In genomic region chr12:12726543-12727093, GRCh38 we compare ENCODE assay signal across 8 cellular contexts. TPM values are rescaled to one million over a fixed set of nuclear protein-coding genes. Genes with fewer than 3 reads are reported as not detected.
A peak's percentile ranks its signal among the peaks of the same experiment; 100 is the strongest.
DNase-seq lines count a peak whose midpoint lies in the region; ATAC-seq, FAIRE-seq and TF ChIP-seq lines count a peak whose summit lies in the region.

No MANE protein-coding gene starts in this region.

- intact Hi-C loops in HepG2 (cut with micrococcal nuclease; ENCODE audit: unreplicated experiment) = no loop called here
- intact Hi-C loops in tibial artery (cut with DNase I; ENCODE audit: low total_unique reads) = loop anchor here (10.0 kb wide), 1 partner anchor 168 kb away; the partner anchor contains the start of gene GPRC5A

- CTCF ChIA-PET in HepG2 (lab: Yijun Ruan, JAX; ENCODE audit: low intra/inter-chr PET ratio, low total read pairs) = no interaction called here

- TSS peak; percentile 54 for BruUV-seq in HepG2 (replicated peaks; lab: Mats Ljungman, UMichigan)

- H3K9me3 ChIP-seq in Loucy (ENCODE audit: insufficient read depth, low read depth, low read length) (no peaks in the 10 kb centered on the region), HepG2 (ENCODE audit: low read length) (no peaks in the 10 kb centered on the region), tibial artery (no peaks in the 10 kb centered on the region)

- FAIRE-seq in HepG2 (lab: Jason Lieb, UNC) = peak; percentile 21

- H3K9ac ChIP-seq in Loucy (ENCODE audit: low read depth, low read length, poor library complexity, severe bottlenecking) (peak overlapping the region; percentile 98), HepG2 (ENCODE audit: insufficient read depth, low read depth, low read length) (peak overlapping the region; percentile 92)

- H3F3A ChIP-seq in Loucy (ENCODE audit: low read depth) = peaks cover 8% of the 10 kb centered on the region; the same call in 1 of the 2 replicates

- TF ChIP-seq POLR2A in HepG2 (IDR thresholded peaks at IDR 0.05; ENCODE audit: insufficient read depth in 1 of 2, low read depth in 2 of 2, low read length in 2 of 2) = no peak

- in situ Hi-C loops in astrocyte of the cerebellum (cut with HindIII; ENCODE audit: low sequenced_read_pairs) = no loop called here
- in situ Hi-C loops in HepG2 (cut with HindIII; ENCODE audit: extremely low pct_ligation_motif_present, low pct_unique_long_range_greater_than_20kb) = no loop called here

- peaks cover 3% of the 10 kb centered on the region for H3K36me3 ChIP-seq in Loucy (ENCODE audit: insufficient read depth, low read length)
- H3K36me3 ChIP-seq in HepG2 (replicated peaks in 1 of 2; ENCODE audit: control insufficient read depth in 1 of 2, insufficient read depth in 2 of 2, low read length in 2 of 2) = 0 out of 5 replicates have a peak, but pooled peaks cover 0 to 4% of the 10 kb centered on the region in 2 experiments
- peaks cover 0 to 6% (median 5%) of the 10 kb centered on the region in 3 donors for H3K36me3 ChIP-seq in tibial artery

- H3K4me1 ChIP-seq in Loucy (ENCODE audit: insufficient read depth, low read length, poor library complexity, severe bottlenecking) (peaks cover 32% of the 10 kb centered on the region), HepG2 (ENCODE audit: insufficient read depth, low read length) (peaks cover 35% of the 10 kb centered on the region), tibial artery (peaks cover 0 to 23% (median 8%) of the 10 kb centered on the region in 4 donors)

- H3K27ac ChIP-seq in HepG2 (ENCODE audit: extremely low read length, insufficient read depth, low read length) (peak overlapping the region; percentile 98), tibial artery (peak overlapping the region; percentile 99 to 100)

- no peak for ATAC-seq in HepG2

- WGBS in HepG2 (ENCODE audit: low lambda C conversion rate) = 31% methylated on average over 6 of the region's 6 CpGs

- H3K4me2 ChIP-seq in Loucy (ENCODE audit: low read depth, low read length, poor library complexity, severe bottlenecking) = peak overlapping the region; percentile 97
- peak overlapping the region; percentile 79 for H3K4me2 ChIP-seq in HepG2 (ENCODE audit: low read depth, low read length)

- no peak overlapping the region for H2AFZ ChIP-seq in Loucy (ENCODE audit: low read length)
- no peak overlapping the region for H2AFZ ChIP-seq in HepG2 (ENCODE audit: low read length)

- no peak for TF ChIP-seq RAD21 in HepG2 (CRISPR knock-in tag; IDR thresholded peaks at IDR 0.05)

- POLR2A ChIA-PET in HepG2 (lab: Yijun Ruan, JAX) = interaction anchor here (1.0 kb wide), 1 partner anchor 10 kb away, joined by 3 read pairs; the partner anchor contains the start of gene CDKN1B

- H4K20me1 ChIP-seq in Loucy (ENCODE audit: insufficient read depth, low read length, poor library complexity, severe bottlenecking) (peaks cover 4% of the 10 kb centered on the region), HepG2 (ENCODE audit: insufficient read depth, low read length) (no peaks in the 10 kb centered on the region)

- H3K9me2 ChIP-seq in Loucy (replicated peaks; ENCODE audit: low read depth, low read length) = no peaks in the 10 kb centered on the region

- peak; percentile 71 for DNase-seq in GM04503 (ENCODE audit: low read depth)
- DNase-seq in astrocyte of the cerebellum (ENCODE audit: low read depth) = no peak
- no peak for DNase-seq in HepG2 (ENCODE audit: low spot score)
- peak in 1 of 2 donors; percentile 33 for DNase-seq in tibial artery
- DNase-seq in ureter (ENCODE audit: low spot score) = no peak
- no peak for DNase-seq in iPS-NIHi11 (ENCODE audit: low spot score)
- no peak for DNase-seq in hypothalamus (lab: John Stamatoyannopoulos, UW)

- TF ChIP-seq CTCF in Loucy (conservative IDR thresholded peaks at IDR 0.05; ENCODE audit: low read length) (no peak), astrocyte of the cerebellum (IDR thresholded peaks at IDR 0.05; ENCODE audit: low read depth, low read length, missing control alignments) (no peak), HepG2 (CRISPR knock-in tag; IDR thresholded peaks at IDR 0.05) (no peak), tibial artery (IDR thresholded peaks at IDR 0.05) (no peak)

- H3K4me3 ChIP-seq in Loucy (ENCODE audit: low read length, poor library complexity, severe bottlenecking) (peak overlapping the region; percentile 99), astrocyte of the cerebellum (ENCODE audit: low read depth, low read length) (peak overlapping the region; percentile 66), HepG2 (replicated peaks in 1 of 3; ENCODE audit: insufficient read depth in 1 of 3, low read depth in 2 of 3, low read length in 3 of 3) (peak overlapping the region; percentile 73 to 85 (median 77); a peak in 5 of 6 replicates), tibial artery (peak overlapping the region; percentile 83 to 86)

- no peak for TF ChIP-seq EP300 in HepG2 (IDR thresholded peaks at IDR 0.05; ENCODE audit: low read depth in 2 of 2, low read length in 2 of 2)
- TF ChIP-seq EP300 in HepG2 (CRISPR knock-in tag; IDR thresholded peaks at IDR 0.05; ENCODE audit: borderline replicate concordance) = no peak

- H3K27me3 ChIP-seq in Loucy (ENCODE audit: insufficient read depth, low read length, poor library complexity, severe bottlenecking) = no peaks in the 10 kb centered on the region
- H3K27me3 ChIP-seq in HepG2 (ENCODE audit: control insufficient read depth in 1 of 2, insufficient read depth in 2 of 2, low read length in 2 of 2) = no peaks in the 10 kb centered on the region
- no peaks in the 10 kb centered on the region for H3K27me3 ChIP-seq in tibial artery

- peaks cover 86% of the 10 kb centered on the region for H3K79me2 ChIP-seq in Loucy (ENCODE audit: insufficient read depth, low read length)
- H3K79me2 ChIP-seq in HepG2 (ENCODE audit: insufficient read depth, low read length) = peaks cover 39% of the 10 kb centered on the region

RNA-seq across cellular contexts. Expression of gene CDKN1B, which starts 9.4 kb away (rescaled TPM):
- total RNA-seq in HepG2 (2016; rRNA removed; fragmentation: Illumina TruSeq; extraction: Trizol) (37.2 and 39.6 TPM in 2 replicates), ureter (52.8 TPM)
- total RNA-seq in HepG2 (2016; cell fraction: cytosol; rRNA removed; fragmentation: Illumina TruSeq; extraction: Trizol; ENCODE audit: low read depth) = 7.8 TPM in 2 replicates
- total RNA-seq in HepG2 (2016; cell fraction: insoluble cytoplasmic fraction; rRNA removed; fragmentation: Illumina TruSeq; extraction: Trizol) = 39.5 and 39.9 TPM in 2 replicates
- 22.3 and 22.5 TPM in 2 replicates for total RNA-seq in HepG2 (2016; cell fraction: membrane; rRNA removed; fragmentation: Illumina TruSeq; extraction: Trizol)
- 31.7 and 35.6 TPM in 2 replicates for total RNA-seq in HepG2 (2016; cell fraction: nucleus; rRNA removed; fragmentation: Illumina TruSeq; extraction: Trizol)
- 18.8 and 20.1 TPM in 2 replicates for polyA plus RNA-seq in HepG2 (2011; rRNA removed)
- 14.5 and 17.0 TPM in 2 replicates for polyA plus RNA-seq in HepG2 (2011; cell fraction: cytosol; rRNA removed)
- polyA plus RNA-seq in HepG2 (2011; cell fraction: nucleus; rRNA removed) = 9.6 and 9.9 TPM in 2 replicates
- 30.9 and 36.9 TPM in 2 replicates for polyA plus RNA-seq in HepG2 (2012)
- 3.1 TPM in 2 replicates for polyA plus RNA-seq in HepG2 (2016; cell fraction: cytosol; fragmentation: Illumina TruSeq; extraction: Trizol; ENCODE audit: low read depth)
- 48.4 and 51.0 TPM in 2 replicates for polyA plus RNA-seq in HepG2 (2016; cell fraction: insoluble cytoplasmic fraction; fragmentation: Illumina TruSeq; extraction: Trizol; ENCODE audit: low read depth)
- polyA plus RNA-seq in HepG2 (2016; cell fraction: membrane; fragmentation: Illumina TruSeq; extraction: Trizol; ENCODE audit: low read depth) = 11.6 TPM in 2 replicates
- 40.3 and 40.5 TPM in 2 replicates for polyA plus RNA-seq in HepG2 (2016; cell fraction: nucleus; fragmentation: Illumina TruSeq; extraction: Trizol; ENCODE audit: insufficient read depth, low read depth)
- polyA minus RNA-seq in HepG2 (2011; rRNA and poly(A)+ RNA removed; ENCODE audit: low replicate concordance) = 10.2 and 11.3 TPM in 2 replicates
- polyA minus RNA-seq in HepG2 (2011; cell fraction: cytosol; rRNA and poly(A)+ RNA removed) = 18.2 and 23.5 TPM in 2 replicates
- polyA minus RNA-seq in HepG2 (2011; cell fraction: nucleus; rRNA and poly(A)+ RNA removed) = 27.1 and 37.2 TPM in 2 replicates

RNA-seq across cellular contexts. Expression of gene GPR19, which starts 30.6 kb away (rescaled TPM):
- total RNA-seq in HepG2 (2016; rRNA removed; fragmentation: Illumina TruSeq; extraction: Trizol) (1.2 and 1.4 TPM in 2 replicates), ureter (not detected)
- 1.2 TPM in 1 of 2 replicates, not detected in the other for total RNA-seq in HepG2 (2016; cell fraction: cytosol; rRNA removed; fragmentation: Illumina TruSeq; extraction: Trizol; ENCODE audit: low read depth)
- total RNA-seq in HepG2 (2016; cell fraction: insoluble cytoplasmic fraction; rRNA removed; fragmentation: Illumina TruSeq; extraction: Trizol) = 1.3 TPM in 2 replicates
- total RNA-seq in HepG2 (2016; cell fraction: membrane; rRNA removed; fragmentation: Illumina TruSeq; extraction: Trizol) = 1.00 and 1.5 TPM in 2 replicates
- 0.99 and 1.4 TPM in 2 replicates for total RNA-seq in HepG2 (2016; cell fraction: nucleus; rRNA removed; fragmentation: Illumina TruSeq; extraction: Trizol)
- 1.5 and 2.0 TPM in 2 replicates for polyA plus RNA-seq in HepG2 (2011; rRNA removed)
- 0.97 and 1.0 TPM in 2 replicates for polyA plus RNA-seq in HepG2 (2011; cell fraction: cytosol; rRNA removed)
- 4.7 and 5.3 TPM in 2 replicates for polyA plus RNA-seq in HepG2 (2011; cell fraction: nucleus; rRNA removed)
- 0.60 and 2.4 TPM in 2 replicates for polyA plus RNA-seq in HepG2 (2012)
- polyA plus RNA-seq in HepG2 (2016; cell fraction: cytosol; fragmentation: Illumina TruSeq; extraction: Trizol; ENCODE audit: low read depth) = 0.41 and 0.74 TPM in 2 replicates
- 0.99 and 1.1 TPM in 2 replicates for polyA plus RNA-seq in HepG2 (2016; cell fraction: insoluble cytoplasmic fraction; fragmentation: Illumina TruSeq; extraction: Trizol; ENCODE audit: low read depth)
- 1.0 and 1.8 TPM in 2 replicates for polyA plus RNA-seq in HepG2 (2016; cell fraction: membrane; fragmentation: Illumina TruSeq; extraction: Trizol; ENCODE audit: low read depth)
- polyA plus RNA-seq in HepG2 (2016; cell fraction: nucleus; fragmentation: Illumina TruSeq; extraction: Trizol; ENCODE audit: insufficient read depth, low read depth) = 4.4 and 4.9 TPM in 2 replicates
- 1.8 TPM in 1 of 2 replicates, not detected in the other for polyA minus RNA-seq in HepG2 (2011; rRNA and poly(A)+ RNA removed; ENCODE audit: low replicate concordance)
- 0.69 TPM in 1 of 2 replicates, not detected in the other for polyA minus RNA-seq in HepG2 (2011; cell fraction: cytosol; rRNA and poly(A)+ RNA removed)
- polyA minus RNA-seq in HepG2 (2011; cell fraction: nucleus; rRNA and poly(A)+ RNA removed) = 1.9 and 2.9 TPM in 2 replicates

RNA-seq across cellular contexts. Expression of gene APOLD1, which starts 58.8 kb away (rescaled TPM):
- total RNA-seq in HepG2 (2016; rRNA removed; fragmentation: Illumina TruSeq; extraction: Trizol) = 0.20 TPM in 1 of 2 replicates, not detected in the other
- total RNA-seq in HepG2 (2016; cell fraction: cytosol; rRNA removed; fragmentation: Illumina TruSeq; extraction: Trizol; ENCODE audit: low read depth) = 0.10 TPM in 1 of 2 replicates, not detected in the other
- 0.06 and 0.13 TPM in 2 replicates for total RNA-seq in HepG2 (2016; cell fraction: insoluble cytoplasmic fraction; rRNA removed; fragmentation: Illumina TruSeq; extraction: Trizol)
- 0.06 and 0.48 TPM in 2 replicates for total RNA-seq in HepG2 (2016; cell fraction: membrane; rRNA removed; fragmentation: Illumina TruSeq; extraction: Trizol)
- 0.09 and 0.37 TPM in 2 replicates for total RNA-seq in HepG2 (2016; cell fraction: nucleus; rRNA removed; fragmentation: Illumina TruSeq; extraction: Trizol)
- 0.16 and 0.84 TPM in 2 replicates for polyA plus RNA-seq in HepG2 (2011; rRNA removed)
- polyA plus RNA-seq in HepG2 (2011; cell fraction: cytosol; rRNA removed) = 0.05 and 0.30 TPM in 2 replicates
- polyA plus RNA-seq in HepG2 (2011; cell fraction: nucleus; rRNA removed) = 0.13 and 0.14 TPM in 2 replicates
- 0.19 and 0.62 TPM in 2 replicates for polyA plus RNA-seq in HepG2 (2012)
- 0.25 and 0.29 TPM in 2 replicates for polyA plus RNA-seq in HepG2 (2016; cell fraction: cytosol; fragmentation: Illumina TruSeq; extraction: Trizol; ENCODE audit: low read depth)
- polyA plus RNA-seq in HepG2 (2016; cell fraction: insoluble cytoplasmic fraction; fragmentation: Illumina TruSeq; extraction: Trizol; ENCODE audit: low read depth) = 0.04 and 0.07 TPM in 2 replicates
- not detected in 2 replicates for polyA plus RNA-seq in HepG2 (2016; cell fraction: membrane; fragmentation: Illumina TruSeq; extraction: Trizol; ENCODE audit: low read depth)
- polyA plus RNA-seq in HepG2 (2016; cell fraction: nucleus; fragmentation: Illumina TruSeq; extraction: Trizol; ENCODE audit: insufficient read depth, low read depth) = 1.4 TPM in 1 of 2 replicates, not detected in the other
- polyA minus RNA-seq in HepG2 (2011; rRNA and poly(A)+ RNA removed; ENCODE audit: low replicate concordance) = 0.66 and 1.8 TPM in 2 replicates
- 0.18 TPM in 1 of 2 replicates, not detected in the other for polyA minus RNA-seq in HepG2 (2011; cell fraction: cytosol; rRNA and poly(A)+ RNA removed)
- 0.50 and 1.7 TPM in 2 replicates for polyA minus RNA-seq in HepG2 (2011; cell fraction: nucleus; rRNA and poly(A)+ RNA removed)
- total RNA-seq in ureter = 35.9 TPM

Comparison
In these comparisons a context has a peak if more than half of its experiments do, and no peak if none do; other contexts are left out.
1. RNA of gene APOLD1, which starts 58.8 kb away (total RNA-seq): 35.9 TPM in ureter (single experiment); 0.06 to 0.48 TPM in HepG2; every median in the first group is over 10 times any median in the second.
2. Peak in every context shown above with its lines, with median percentiles within 50 percentile points of each other: H3K4me3 ChIP-seq.